24 cellular contexts compared by ENCODE assay signal in genomic region chr6:151565940-151566339, GRCh38.
"Had no signal": no experiment of that assay in that cellular context is flagged by ENCODE, and none has a peak within 500 bp of the region (broad histone marks: within the 10 kb centered on the region; RNA-seq: fewer than 3 reads in every experiment).

No MANE protein-coding gene starts in this region.

- H3K9ac ChIP-seq: neural progenitor cell had no signal

- H2AFZ ChIP-seq: neural progenitor cell had no signal

- H3K9me3 ChIP-seq: pancreas, thyroid gland had no signal

- H3K4me2 ChIP-seq: neural progenitor cell, smooth muscle cell had no signal

- H3K4me1 ChIP-seq: neural progenitor cell, pancreas, psoas muscle, stomach, thyroid gland, tibial nerve, upper lobe of left lung, vagina had no signal

- H3K27me3 ChIP-seq: neural progenitor cell, pancreas, stomach, thyroid gland, tibial nerve, upper lobe of left lung, vagina had no signal

- H3K27ac ChIP-seq: neural progenitor cell, pancreas, psoas muscle, skin epidermis, stomach, thoracic aorta, thyroid gland, tibial nerve, upper lobe of left lung, vagina had no signal

- ATAC-seq: naive thymus-derived CD4-positive, alpha-beta T cell; natural killer cell; pancreas; psoas muscle; sciatic nerve; stimulated activated naive B cell treated with anti-CD40 and anti-IgM and Interleukin-4, amounts not matched to agents 10 μg/mL and 1 μg/mL and 100 μg/mL, for 72 hours had no signal

- DNase-seq: naive thymus-derived CD4-positive, alpha-beta T cell; natural killer cell; occipital lobe; pancreas; psoas muscle; right cardiac atrium; stimulated activated CD4-positive, alpha-beta T cell treated with anti-CD3 and anti-CD28 coated beads, Interleukin-15, amount 100 ng/mL, for 24 hours; stimulated activated CD4-positive, alpha-beta T cell treated with anti-CD3 and anti-CD28 coated beads, Interleukin-2, amount 100 ng/mL, for 24 hours; stimulated activated CD4-positive, alpha-beta T cell treated with anti-CD3 and anti-CD28 coated beads, Interleukin-2, amount 100 ng/mL, for 48 hours; stimulated activated CD4-positive, alpha-beta T cell treated with anti-CD3 and anti-CD28 coated beads, Interleukin-4, amount 100 ng/mL, for 24 hours; stimulated activated naive B cell treated with anti-CD40 and anti-IgM and Interleukin-4, amounts not matched to agents 10 μg/mL and 1 μg/mL and 100 μg/mL, for 72 hours; stimulated activated naive CD4-positive, alpha-beta T cell treated with Interleukin-2 at 50 U/mL for 16 hours; stomach; thyroid gland; trophoblast cell; upper lobe of left lung had no signal

- H3K36me3 ChIP-seq: neural progenitor cell, pancreas, stomach, thoracic aorta, thyroid gland, tibial nerve, upper lobe of left lung, vagina had no signal

- H3K4me3 ChIP-seq: neural progenitor cell, pancreas, psoas muscle, skin epidermis, smooth muscle cell, stomach, thoracic aorta, thyroid gland, tibial nerve, upper lobe of left lung, vagina had no signal

- FAIRE-seq: pancreas, urothelium cell line had no signal
